In the genomic region with DNA sequence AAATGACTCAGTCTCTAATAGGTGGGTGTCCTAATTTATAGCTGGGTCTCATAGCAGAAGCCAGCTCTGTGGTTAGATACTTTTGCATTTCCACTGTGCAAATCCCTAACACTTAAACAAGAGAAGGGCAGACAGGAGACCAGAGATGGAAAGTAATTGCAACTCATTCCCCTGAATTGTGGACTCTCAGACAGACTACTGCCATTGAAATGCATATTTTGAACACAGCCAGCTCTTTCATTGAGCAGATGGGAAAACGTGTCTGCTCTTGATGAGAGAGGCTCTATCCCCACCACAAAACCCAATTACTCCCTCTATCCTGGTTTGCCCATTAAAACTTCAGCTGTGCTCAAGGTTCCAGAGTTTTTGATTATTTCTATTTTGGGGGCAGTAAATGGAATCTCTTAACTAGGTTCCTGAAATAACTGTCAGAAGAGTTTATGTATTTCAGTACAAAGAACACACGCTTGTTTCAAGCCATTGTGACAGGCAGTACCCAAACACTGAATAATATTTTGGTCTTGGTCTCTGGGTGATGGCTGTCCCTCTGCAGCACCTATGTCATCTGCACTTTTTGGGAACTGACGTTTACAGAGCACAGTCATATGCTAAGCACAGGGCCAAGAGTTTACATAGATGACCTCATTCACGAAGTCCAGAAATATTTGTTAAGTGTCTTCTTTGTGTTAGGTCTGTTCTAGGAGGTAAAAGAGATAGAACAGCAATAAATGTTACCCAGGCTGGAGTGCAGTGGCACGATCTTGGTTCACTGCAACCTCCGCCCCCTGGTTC, we compare ENCODE assay signal across 19 cellular contexts. TPM values are rescaled to one million over a fixed set of nuclear protein-coding genes. Genes with fewer than 3 reads are reported as not detected.
A peak's percentile ranks its signal among the peaks of the same experiment; 100 is the strongest.
DNase-seq lines count a peak whose midpoint lies in the region; ATAC-seq, FAIRE-seq and TF ChIP-seq lines count a peak whose summit lies in the region.
"Had no signal": no experiment of that assay in that cellular context is flagged by ENCODE, and none has a peak within 500 bp of the region (broad histone marks: within the 10 kb centered on the region; RNA-seq: fewer than 3 reads in every experiment).

No MANE protein-coding gene starts in this region.

- DNase-seq in Right ventricle myocardium inferior (ENCODE audit: missing footprints), result no peak
- DNase-seq in cardiac septum (ENCODE audit: low spot score), result no peak
- DNase-seq in bronchial epithelial cell (ENCODE audit: low read depth), result peak; percentile 14
- peak; percentile 35 for DNase-seq in iris pigment epithelial cell (ENCODE audit: low read depth)
- DNase-seq in C1 segment of cervical spinal cord (lab: John Stamatoyannopoulos, UW), result no peak
- DNase-seq in DMS114 treated with DMSO at 0.1 percent for 48 hours (lab: John Stamatoyannopoulos, UW; ENCODE audit: unreplicated experiment), result no peak
- DNase-seq: activated CD4-positive, CD25-positive, alpha-beta regulatory T cell treated with anti-CD3 and anti-CD28 coated beads, Interleukin-2, amount 50 U/mL, for 72 hours; effector CD8-positive, alpha-beta T cell; kidney glomerular epithelial cell; mesendoderm; NCI-H187 treated with DMSO at 0.1 percent for 48 hours; NCI-H526; T-helper 9 cell had no signal

- H3K36me3 ChIP-seq in bronchial epithelial cell (ENCODE audit: control insufficient read depth, insufficient read depth, low read length) (no peaks in the 10 kb centered on the region), gastroesophageal sphincter (no peaks in the 10 kb centered on the region)
- H3K36me3 ChIP-seq: thoracic aorta had no signal

- H3K27ac ChIP-seq in gastroesophageal sphincter, result peak overlapping the region in 1 of 4 donors; percentile 62
- H3K27ac ChIP-seq: BLaER1, thoracic aorta had no signal

- intact Hi-C loops in Right ventricle myocardium inferior (cut with DNase I) (no loop called here), cardiac septum (cut with DNase I) (no loop called here)

- TF ChIP-seq CTCF in bronchial epithelial cell (IDR thresholded peaks at IDR 0.05; ENCODE audit: insufficient read depth, low read length, severe bottlenecking) (no peak), gastroesophageal sphincter (IDR thresholded peaks at IDR 0.05) (no peak)

- no peak for FAIRE-seq in bronchial epithelial cell (lab: Jason Lieb, UNC)
- FAIRE-seq: A204.1, H1 had no signal

- peaks cover 0 to 10% (median 0%) of the 10 kb centered on the region in 3 donors for H3K4me1 ChIP-seq in gastroesophageal sphincter
- H3K4me1 ChIP-seq: BLaER1 had no signal

- H3K27me3 ChIP-seq in bronchial epithelial cell (ENCODE audit: control insufficient read depth, insufficient read depth, low read length) (no peaks in the 10 kb centered on the region), gastroesophageal sphincter (no peaks in the 10 kb centered on the region)
- H3K27me3 ChIP-seq: BLaER1 had no signal

- no peak overlapping the region for H3K4me3 ChIP-seq in bronchial epithelial cell (ENCODE audit: low read depth, low read length)
- no peak overlapping the region for H3K4me3 ChIP-seq in gastroesophageal sphincter
- H3K4me3 ChIP-seq: BLaER1, thoracic aorta had no signal

- 43 to 56% methylated on average over 5 to 6 of the region's 6 CpGs for WGBS in gastroesophageal sphincter (ENCODE audit: low coverage in 1 of 2), 2 donors

- ATAC-seq in Right ventricle myocardium inferior, result peak; percentile 83
- ATAC-seq in GM21737 (IDR thresholded peaks at IDR 0.05; ENCODE audit: unreplicated experiment), result no peak
- ATAC-seq in gastroesophageal sphincter, result no peak

- no peak for TF ChIP-seq EP300 in gastroesophageal sphincter (IDR thresholded peaks at IDR 0.05)

- TF ChIP-seq POLR2A in gastroesophageal sphincter (IDR thresholded peaks at IDR 0.05), result no peak

- no peaks in the 10 kb centered on the region for H3K9me3 ChIP-seq in gastroesophageal sphincter
- H3K9me3 ChIP-seq: BLaER1, thoracic aorta had no signal

RNA-seq across cellular contexts. Expression of gene FAM227A, which starts 41.7 kb away (rescaled TPM):
- total RNA-seq in Right ventricle myocardium inferior (0.27 TPM), cardiac septum (0.46 TPM), bronchial epithelial cell (0.26 and 0.38 TPM in 2 replicates), gastroesophageal sphincter (1 to 10 TPM in 1 of 4 donors, under 1 TPM in 3; 0.07 to 1.2 (median 0.60) TPM)

RNA-seq across cellular contexts. Expression of gene CBY1, which starts 41.9 kb away (rescaled TPM):
- total RNA-seq in Right ventricle myocardium inferior (32.9 TPM), cardiac septum (36.9 TPM), bronchial epithelial cell (16.1 and 22.0 TPM in 2 replicates), gastroesophageal sphincter (10 to 100 TPM; 21.0 to 46.6 (median 31.7) TPM)

RNA-seq across cellular contexts. Expression of gene DMC1, which starts 44.5 kb away (rescaled TPM):
- 0.46 TPM for total RNA-seq in Right ventricle myocardium inferior
- total RNA-seq in cardiac septum, result 1.9 TPM
- 1.1 and 3.7 TPM in 2 replicates for total RNA-seq in bronchial epithelial cell
- total RNA-seq in gastroesophageal sphincter, result 1 to 10 TPM; 1.7 to 5.0 (median 2.2) TPM

Comparison
In these comparisons a context has a peak if more than half of its experiments do, and no peak if none do; other contexts are left out.
1. DNase-seq: peak in bronchial epithelial cell (single experiment) and iris pigment epithelial cell (single experiment); none in Right ventricle myocardium inferior (single experiment), cardiac septum (single experiment), C1 segment of cervical spinal cord (0 of 14) and DMS114 treated with DMSO at 0.1 percent for 48 hours (single experiment).